Comparison of ENCODE assay signal across 1 cellular context in the genomic region with DNA sequence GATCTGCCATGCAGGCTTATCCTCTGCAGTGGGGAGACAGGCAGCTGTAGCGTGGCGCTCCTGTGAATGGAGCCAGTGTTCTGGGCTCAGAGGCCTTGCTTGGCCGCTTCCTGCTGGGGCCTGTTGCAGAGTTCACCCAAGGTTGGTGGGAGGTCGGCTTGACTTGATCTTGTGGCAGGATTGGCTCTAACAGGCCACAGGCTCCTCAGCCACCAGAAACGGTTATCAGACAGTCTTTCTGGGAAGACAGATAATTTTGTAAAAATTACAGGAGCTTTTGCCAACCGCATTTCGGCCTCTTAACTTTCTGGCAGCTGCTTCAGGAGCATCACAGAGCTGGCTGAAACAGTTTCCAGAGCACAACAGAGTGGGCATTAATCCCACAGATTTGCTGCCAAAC.
A peak's percentile ranks its signal among the peaks of the same experiment; 100 is the strongest.
TF ChIP-seq lines count a peak whose summit lies in the region.

No MANE protein-coding gene starts in this region.

TF ChIP-seq in HepG2, 621 proteins besides CTCF, POLR2A, EP300 and RAD21 (continued from another document):
- TF ChIP-seq, protein P1, sequence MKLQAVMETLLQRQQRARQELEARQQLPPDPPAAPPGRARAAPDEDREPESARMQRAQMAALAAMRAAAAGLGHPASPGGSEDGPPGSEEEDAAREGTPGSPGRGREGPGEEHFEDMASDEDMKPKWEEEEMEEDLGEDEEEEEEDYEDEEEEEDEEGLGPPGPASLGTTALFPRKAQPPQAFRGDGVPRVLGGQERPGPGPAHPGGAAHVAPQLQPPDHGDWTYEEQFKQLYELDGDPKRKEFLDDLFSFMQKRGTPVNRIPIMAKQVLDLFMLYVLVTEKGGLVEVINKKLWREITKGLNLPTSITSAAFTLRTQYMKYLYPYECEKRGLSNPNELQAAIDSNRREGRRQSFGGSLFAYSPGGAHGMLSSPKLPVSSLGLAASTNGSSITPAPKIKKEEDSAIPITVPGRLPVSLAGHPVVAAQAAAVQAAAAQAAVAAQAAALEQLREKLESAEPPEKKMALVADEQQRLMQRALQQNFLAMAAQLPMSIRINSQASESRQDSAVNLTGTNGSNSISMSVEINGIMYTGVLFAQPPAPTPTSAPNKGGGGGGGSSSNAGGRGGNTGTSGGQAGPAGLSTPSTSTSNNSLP (IDR thresholded peaks at IDR 0.05; ENCODE audit: low read depth, low read length), result no peak
- TF ChIP-seq, protein P2, sequence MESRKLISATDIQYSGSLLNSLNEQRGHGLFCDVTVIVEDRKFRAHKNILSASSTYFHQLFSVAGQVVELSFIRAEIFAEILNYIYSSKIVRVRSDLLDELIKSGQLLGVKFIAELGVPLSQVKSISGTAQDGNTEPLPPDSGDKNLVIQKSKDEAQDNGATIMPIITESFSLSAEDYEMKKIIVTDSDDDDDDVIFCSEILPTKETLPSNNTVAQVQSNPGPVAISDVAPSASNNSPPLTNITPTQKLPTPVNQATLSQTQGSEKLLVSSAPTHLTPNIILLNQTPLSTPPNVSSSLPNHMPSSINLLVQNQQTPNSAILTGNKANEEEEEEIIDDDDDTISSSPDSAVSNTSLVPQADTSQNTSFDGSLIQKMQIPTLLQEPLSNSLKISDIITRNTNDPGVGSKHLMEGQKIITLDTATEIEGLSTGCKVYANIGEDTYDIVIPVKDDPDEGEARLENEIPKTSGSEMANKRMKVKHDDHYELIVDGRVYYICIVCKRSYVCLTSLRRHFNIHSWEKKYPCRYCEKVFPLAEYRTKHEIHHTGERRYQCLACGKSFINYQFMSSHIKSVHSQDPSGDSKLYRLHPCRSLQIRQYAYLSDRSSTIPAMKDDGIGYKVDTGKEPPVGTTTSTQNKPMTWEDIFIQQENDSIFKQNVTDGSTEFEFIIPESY (CRISPR knock-in tag; IDR thresholded peaks at IDR 0.05), result no peak
- no peak for TF ChIP-seq MTA3 (CRISPR knock-in tag; IDR thresholded peaks at IDR 0.05)
- no peak for TF ChIP-seq ZNF570 (CRISPR knock-in tag; IDR thresholded peaks at IDR 0.05; ENCODE audit: borderline replicate concordance)
- TF ChIP-seq, protein P3, sequence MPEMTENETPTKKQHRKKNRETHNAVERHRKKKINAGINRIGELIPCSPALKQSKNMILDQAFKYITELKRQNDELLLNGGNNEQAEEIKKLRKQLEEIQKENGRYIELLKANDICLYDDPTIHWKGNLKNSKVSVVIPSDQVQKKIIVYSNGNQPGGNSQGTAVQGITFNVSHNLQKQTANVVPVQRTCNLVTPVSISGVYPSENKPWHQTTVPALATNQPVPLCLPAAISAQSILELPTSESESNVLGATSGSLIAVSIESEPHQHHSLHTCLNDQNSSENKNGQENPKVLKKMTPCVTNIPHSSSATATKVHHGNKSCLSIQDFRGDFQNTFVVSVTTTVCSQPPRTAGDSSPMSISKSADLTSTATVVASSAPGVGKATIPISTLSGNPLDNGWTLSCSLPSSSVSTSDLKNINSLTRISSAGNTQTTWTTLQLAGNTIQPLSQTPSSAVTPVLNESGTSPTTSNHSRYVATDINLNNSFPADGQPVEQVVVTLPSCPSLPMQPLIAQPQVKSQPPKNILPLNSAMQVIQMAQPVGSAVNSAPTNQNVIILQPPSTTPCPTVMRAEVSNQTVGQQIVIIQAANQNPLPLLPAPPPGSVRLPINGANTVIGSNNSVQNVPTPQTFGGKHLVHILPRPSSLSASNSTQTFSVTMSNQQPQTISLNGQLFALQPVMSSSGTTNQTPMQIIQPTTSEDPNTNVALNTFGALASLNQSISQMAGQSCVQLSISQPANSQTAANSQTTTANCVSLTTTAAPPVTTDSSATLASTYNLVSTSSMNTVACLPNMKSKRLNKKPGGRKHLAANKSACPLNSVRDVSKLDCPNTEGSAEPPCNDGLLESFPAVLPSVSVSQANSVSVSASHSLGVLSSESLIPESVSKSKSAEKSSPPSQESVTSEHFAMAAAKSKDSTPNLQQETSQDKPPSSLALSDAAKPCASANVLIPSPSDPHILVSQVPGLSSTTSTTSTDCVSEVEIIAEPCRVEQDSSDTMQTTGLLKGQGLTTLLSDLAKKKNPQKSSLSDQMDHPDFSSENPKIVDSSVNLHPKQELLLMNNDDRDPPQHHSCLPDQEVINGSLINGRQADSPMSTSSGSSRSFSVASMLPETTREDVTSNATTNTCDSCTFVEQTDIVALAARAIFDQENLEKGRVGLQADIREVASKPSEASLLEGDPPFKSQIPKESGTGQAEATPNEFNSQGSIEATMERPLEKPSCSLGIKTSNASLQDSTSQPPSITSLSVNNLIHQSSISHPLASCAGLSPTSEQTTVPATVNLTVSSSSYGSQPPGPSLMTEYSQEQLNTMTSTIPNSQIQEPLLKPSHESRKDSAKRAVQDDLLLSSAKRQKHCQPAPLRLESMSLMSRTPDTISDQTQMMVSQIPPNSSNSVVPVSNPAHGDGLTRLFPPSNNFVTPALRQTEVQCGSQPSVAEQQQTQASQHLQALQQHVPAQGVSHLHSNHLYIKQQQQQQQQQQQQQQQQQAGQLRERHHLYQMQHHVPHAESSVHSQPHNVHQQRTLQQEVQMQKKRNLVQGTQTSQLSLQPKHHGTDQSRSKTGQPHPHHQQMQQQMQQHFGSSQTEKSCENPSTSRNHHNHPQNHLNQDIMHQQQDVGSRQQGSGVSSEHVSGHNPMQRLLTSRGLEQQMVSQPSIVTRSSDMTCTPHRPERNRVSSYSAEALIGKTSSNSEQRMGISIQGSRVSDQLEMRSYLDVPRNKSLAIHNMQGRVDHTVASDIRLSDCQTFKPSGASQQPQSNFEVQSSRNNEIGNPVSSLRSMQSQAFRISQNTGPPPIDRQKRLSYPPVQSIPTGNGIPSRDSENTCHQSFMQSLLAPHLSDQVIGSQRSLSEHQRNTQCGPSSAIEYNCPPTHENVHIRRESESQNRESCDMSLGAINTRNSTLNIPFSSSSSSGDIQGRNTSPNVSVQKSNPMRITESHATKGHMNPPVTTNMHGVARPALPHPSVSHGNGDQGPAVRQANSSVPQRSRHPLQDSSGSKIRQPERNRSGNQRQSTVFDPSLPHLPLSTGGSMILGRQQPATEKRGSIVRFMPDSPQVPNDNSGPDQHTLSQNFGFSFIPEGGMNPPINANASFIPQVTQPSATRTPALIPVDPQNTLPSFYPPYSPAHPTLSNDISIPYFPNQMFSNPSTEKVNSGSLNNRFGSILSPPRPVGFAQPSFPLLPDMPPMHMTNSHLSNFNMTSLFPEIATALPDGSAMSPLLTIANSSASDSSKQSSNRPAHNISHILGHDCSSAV (CRISPR knock-in tag; IDR thresholded peaks at IDR 0.05; ENCODE audit: borderline replicate concordance), result no peak
- TF ChIP-seq, protein P4, sequence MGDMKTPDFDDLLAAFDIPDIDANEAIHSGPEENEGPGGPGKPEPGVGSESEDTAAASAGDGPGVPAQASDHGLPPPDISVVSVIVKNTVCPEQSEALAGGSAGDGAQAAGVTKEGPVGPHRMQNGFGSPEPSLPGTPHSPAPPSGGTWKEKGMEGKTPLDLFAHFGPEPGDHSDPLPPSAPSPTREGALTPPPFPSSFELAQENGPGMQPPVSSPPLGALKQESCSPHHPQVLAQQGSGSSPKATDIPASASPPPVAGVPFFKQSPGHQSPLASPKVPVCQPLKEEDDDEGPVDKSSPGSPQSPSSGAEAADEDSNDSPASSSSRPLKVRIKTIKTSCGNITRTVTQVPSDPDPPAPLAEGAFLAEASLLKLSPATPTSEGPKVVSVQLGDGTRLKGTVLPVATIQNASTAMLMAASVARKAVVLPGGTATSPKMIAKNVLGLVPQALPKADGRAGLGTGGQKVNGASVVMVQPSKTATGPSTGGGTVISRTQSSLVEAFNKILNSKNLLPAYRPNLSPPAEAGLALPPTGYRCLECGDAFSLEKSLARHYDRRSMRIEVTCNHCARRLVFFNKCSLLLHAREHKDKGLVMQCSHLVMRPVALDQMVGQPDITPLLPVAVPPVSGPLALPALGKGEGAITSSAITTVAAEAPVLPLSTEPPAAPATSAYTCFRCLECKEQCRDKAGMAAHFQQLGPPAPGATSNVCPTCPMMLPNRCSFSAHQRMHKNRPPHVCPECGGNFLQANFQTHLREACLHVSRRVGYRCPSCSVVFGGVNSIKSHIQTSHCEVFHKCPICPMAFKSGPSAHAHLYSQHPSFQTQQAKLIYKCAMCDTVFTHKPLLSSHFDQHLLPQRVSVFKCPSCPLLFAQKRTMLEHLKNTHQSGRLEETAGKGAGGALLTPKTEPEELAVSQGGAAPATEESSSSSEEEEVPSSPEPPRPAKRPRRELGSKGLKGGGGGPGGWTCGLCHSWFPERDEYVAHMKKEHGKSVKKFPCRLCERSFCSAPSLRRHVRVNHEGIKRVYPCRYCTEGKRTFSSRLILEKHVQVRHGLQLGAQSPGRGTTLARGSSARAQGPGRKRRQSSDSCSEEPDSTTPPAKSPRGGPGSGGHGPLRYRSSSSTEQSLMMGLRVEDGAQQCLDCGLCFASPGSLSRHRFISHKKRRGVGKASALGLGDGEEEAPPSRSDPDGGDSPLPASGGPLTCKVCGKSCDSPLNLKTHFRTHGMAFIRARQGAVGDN (CRISPR knock-in tag; IDR thresholded peaks at IDR 0.05), result peak; percentile 79
- TF ChIP-seq, protein P5, sequence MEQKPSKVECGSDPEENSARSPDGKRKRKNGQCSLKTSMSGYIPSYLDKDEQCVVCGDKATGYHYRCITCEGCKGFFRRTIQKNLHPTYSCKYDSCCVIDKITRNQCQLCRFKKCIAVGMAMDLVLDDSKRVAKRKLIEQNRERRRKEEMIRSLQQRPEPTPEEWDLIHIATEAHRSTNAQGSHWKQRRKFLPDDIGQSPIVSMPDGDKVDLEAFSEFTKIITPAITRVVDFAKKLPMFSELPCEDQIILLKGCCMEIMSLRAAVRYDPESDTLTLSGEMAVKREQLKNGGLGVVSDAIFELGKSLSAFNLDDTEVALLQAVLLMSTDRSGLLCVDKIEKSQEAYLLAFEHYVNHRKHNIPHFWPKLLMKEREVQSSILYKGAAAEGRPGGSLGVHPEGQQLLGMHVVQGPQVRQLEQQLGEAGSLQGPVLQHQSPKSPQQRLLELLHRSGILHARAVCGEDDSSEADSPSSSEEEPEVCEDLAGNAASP (CRISPR knock-in tag; IDR thresholded peaks at IDR 0.05; ENCODE audit: borderline replicate concordance), result peak; percentile 85; the same call in 1 of the 2 replicates
- TF ChIP-seq, protein P6, sequence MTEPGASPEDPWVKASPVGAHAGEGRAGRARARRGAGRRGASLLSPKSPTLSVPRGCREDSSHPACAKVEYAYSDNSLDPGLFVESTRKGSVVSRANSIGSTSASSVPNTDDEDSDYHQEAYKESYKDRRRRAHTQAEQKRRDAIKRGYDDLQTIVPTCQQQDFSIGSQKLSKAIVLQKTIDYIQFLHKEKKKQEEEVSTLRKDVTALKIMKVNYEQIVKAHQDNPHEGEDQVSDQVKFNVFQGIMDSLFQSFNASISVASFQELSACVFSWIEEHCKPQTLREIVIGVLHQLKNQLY (CRISPR knock-in tag; IDR thresholded peaks at IDR 0.05), result no peak
- no peak for TF ChIP-seq ZNF282 (IDR thresholded peaks at IDR 0.05; ENCODE audit: partially characterized antibody)
- TF ChIP-seq ETV5 (CRISPR knock-in tag; IDR thresholded peaks at IDR 0.05; ENCODE audit: borderline replicate concordance), result peak; percentile 55; the same call in 1 of the 2 replicates
- TF ChIP-seq, protein P7, sequence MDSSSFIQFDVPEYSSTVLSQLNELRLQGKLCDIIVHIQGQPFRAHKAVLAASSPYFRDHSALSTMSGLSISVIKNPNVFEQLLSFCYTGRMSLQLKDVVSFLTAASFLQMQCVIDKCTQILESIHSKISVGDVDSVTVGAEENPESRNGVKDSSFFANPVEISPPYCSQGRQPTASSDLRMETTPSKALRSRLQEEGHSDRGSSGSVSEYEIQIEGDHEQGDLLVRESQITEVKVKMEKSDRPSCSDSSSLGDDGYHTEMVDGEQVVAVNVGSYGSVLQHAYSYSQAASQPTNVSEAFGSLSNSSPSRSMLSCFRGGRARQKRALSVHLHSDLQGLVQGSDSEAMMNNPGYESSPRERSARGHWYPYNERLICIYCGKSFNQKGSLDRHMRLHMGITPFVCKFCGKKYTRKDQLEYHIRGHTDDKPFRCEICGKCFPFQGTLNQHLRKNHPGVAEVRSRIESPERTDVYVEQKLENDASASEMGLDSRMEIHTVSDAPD (CRISPR knock-in tag; IDR thresholded peaks at IDR 0.05), result no peak
- no peak for TF ChIP-seq KLF9 (CRISPR knock-in tag; IDR thresholded peaks at IDR 0.05; ENCODE audit: low read depth)
- no peak for TF ChIP-seq NFATC3 (CRISPR knock-in tag; IDR thresholded peaks at IDR 0.05)
- no peak for TF ChIP-seq FOSL2 (CRISPR knock-in tag; IDR thresholded peaks at IDR 0.05)
- TF ChIP-seq ZNF709 (CRISPR knock-in tag; IDR thresholded peaks at IDR 0.05), result no peak
- peak; percentile 22 for TF ChIP-seq XRCC5 (optimal IDR thresholded peaks at IDR 0.05; ENCODE audit: low read length)
- peak; percentile 89 for TF ChIP-seq ZFY (CRISPR knock-in tag; IDR thresholded peaks at IDR 0.05)
- TF ChIP-seq DPF2 (CRISPR knock-in tag; IDR thresholded peaks at IDR 0.05; ENCODE audit: borderline replicate concordance, low read depth), result no peak
- TF ChIP-seq, protein P8, sequence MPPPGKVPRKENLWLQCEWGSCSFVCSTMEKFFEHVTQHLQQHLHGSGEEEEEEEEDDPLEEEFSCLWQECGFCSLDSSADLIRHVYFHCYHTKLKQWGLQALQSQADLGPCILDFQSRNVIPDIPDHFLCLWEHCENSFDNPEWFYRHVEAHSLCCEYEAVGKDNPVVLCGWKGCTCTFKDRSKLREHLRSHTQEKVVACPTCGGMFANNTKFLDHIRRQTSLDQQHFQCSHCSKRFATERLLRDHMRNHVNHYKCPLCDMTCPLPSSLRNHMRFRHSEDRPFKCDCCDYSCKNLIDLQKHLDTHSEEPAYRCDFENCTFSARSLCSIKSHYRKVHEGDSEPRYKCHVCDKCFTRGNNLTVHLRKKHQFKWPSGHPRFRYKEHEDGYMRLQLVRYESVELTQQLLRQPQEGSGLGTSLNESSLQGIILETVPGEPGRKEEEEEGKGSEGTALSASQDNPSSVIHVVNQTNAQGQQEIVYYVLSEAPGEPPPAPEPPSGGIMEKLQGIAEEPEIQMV (CRISPR knock-in tag; IDR thresholded peaks at IDR 0.05; ENCODE audit: low read depth), result no peak
- TF ChIP-seq RXRB (CRISPR knock-in tag; IDR thresholded peaks at IDR 0.05; ENCODE audit: borderline replicate concordance), result peak; percentile 68; the same call in 1 of the 2 replicates
- no peak for TF ChIP-seq ZNF101 (CRISPR knock-in tag; IDR thresholded peaks at IDR 0.05; ENCODE audit: borderline replicate concordance, low read depth)
